In the genomic region with DNA sequence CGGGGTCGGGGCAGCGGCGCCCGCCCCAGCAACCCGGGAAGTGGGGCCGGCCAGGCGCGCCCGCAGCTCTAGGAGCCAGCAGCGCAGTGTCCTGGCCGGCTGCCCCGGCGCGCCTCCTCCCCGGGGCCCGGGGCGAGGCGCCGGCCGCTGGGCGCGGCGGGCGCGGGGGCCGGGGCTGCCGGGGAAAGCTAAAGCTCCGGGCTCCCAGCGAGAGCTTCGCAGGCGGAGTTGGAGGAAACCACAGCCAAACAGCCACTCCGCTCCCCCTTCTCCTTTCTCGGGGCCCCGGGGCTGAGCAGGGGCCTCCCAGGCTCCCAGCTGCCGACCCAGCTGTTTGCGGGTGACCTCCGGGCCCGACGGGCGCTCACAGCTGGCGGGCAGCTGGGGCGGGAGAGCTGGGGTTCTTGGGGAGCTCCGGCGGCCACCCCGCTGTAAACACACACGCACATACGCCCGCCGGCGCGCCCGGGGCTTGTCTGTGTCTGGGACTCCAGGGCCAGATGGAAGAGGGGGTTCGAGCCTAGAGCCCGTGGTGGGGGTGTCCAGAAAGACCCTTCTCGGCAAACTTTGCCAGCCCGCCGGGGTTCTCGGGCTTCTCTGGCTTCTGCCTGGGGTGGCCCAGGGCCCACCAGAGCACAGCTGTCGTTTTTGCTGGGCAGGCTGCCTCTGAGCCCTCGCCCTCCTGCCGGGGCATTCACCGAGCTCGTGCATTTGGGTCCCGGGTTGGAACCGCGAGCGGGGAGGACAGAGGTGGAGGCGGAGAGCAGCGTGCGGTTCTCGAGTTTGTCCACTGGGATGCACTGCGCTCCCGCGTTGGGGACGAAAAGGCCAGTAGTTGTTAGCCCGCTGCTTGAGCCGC, we compare ENCODE assay signal across 8 cellular contexts. TPM values are rescaled to one million over a fixed set of nuclear protein-coding genes. Genes with fewer than 3 reads are reported as not detected.
DNase-seq lines count a peak whose midpoint lies in the region; TF ChIP-seq lines count a peak whose summit lies in the region.

No MANE protein-coding gene starts in this region.

- in situ Hi-C loops in mammary epithelial cell (cut with MboI; ENCODE audit: low sequenced_read_pairs in 2 of 2) (loop anchor here (10.0 to 25.0 kb wide), 2 partner anchors 169 to 1081 kb away; no protein-coding TSS in a partner anchor), transverse colon (cut with MboI; ENCODE audit: low pct_ligation_motif_present in 1 of 4, low pct_unique_long_range_greater_than_20kb in 1 of 4, low sequenced_read_pairs in 3 of 4) (no loop called here)

- TF ChIP-seq POLR2A in NB4 (IDR thresholded peaks at IDR 0.05; ENCODE audit: extremely low read depth, insufficient read length) = no peak
- TF ChIP-seq POLR2A in transverse colon (IDR thresholded peaks at IDR 0.05) = no peak

- peak overlapping the region in 2 of 8 donors; percentile 27 to 63 for H3K4me3 Mint-ChIP-seq in CD4-positive, alpha-beta memory T cell

- no TSS peak for BruUV-seq in mammary epithelial cell (replicated peaks; lab: Mats Ljungman, UMichigan)

- CTCF ChIA-PET in mammary epithelial cell (lab: Charles Lee; ENCODE audit: low non-redundant PET) = interaction anchor here (0.6 to 0.9 kb wide), 3 partner anchors 182 to 1090 kb away, joined by 4 to 5 read pairs (median 4); no protein-coding TSS in a partner anchor
- CTCF ChIA-PET in CD4-positive, alpha-beta memory T cell (lab: Charles Lee; ENCODE audit: partially characterized antibody) = no interaction called here

- H3K27ac Mint-ChIP-seq in CD4-positive, alpha-beta memory T cell = no peak overlapping the region

- no peaks in the 10 kb centered on the region for H4K20me1 ChIP-seq in mammary epithelial cell (ENCODE audit: insufficient read depth, low read length)

- H3K4me1 Mint-ChIP-seq in CD4-positive, alpha-beta memory T cell = peaks cover 2 to 9% (median 5%) of the 10 kb centered on the region in 4 donors

- peak overlapping the region; percentile 70 for H2AFZ ChIP-seq in mammary epithelial cell (ENCODE audit: low read depth, low read length)

- peaks cover 47% of the 10 kb centered on the region for H3K79me2 ChIP-seq in mammary epithelial cell (ENCODE audit: insufficient read depth, low read length)

- no peaks in the 10 kb centered on the region for H3K9me3 ChIP-seq in mammary epithelial cell (replicated peaks; ENCODE audit: insufficient read depth, low read length)
- no peaks in the 10 kb centered on the region for H3K9me3 ChIP-seq in transverse colon
- H3K9me3 ChIP-seq in CD4-positive, alpha-beta memory T cell (ENCODE audit: control insufficient read depth in 1 of 2, low read length in 2 of 2) = no peaks in the 10 kb centered on the region

- H3K27ac ChIP-seq in mammary epithelial cell (ENCODE audit: insufficient read depth, low read depth, low read length) (peak overlapping the region; percentile 50), layer of hippocampus (ENCODE audit: low read depth, low read length) (peak overlapping the region; percentile 83), transverse colon (no peak overlapping the region)
- H3K27ac ChIP-seq in CD4-positive, alpha-beta memory T cell (ENCODE audit: low read depth, low read length) = no peak overlapping the region

- peak; percentile 47 for TF ChIP-seq CTCF in NB4 (IDR thresholded peaks at IDR 0.05; ENCODE audit: low read depth, low read length)
- peak; percentile 73 to 96 for TF ChIP-seq CTCF in mammary epithelial cell (conservative IDR thresholded peaks at IDR 0.05 in 1 of 2, IDR thresholded peaks at IDR 0.05 in 1 of 2; ENCODE audit: extremely low read depth in 1 of 2, insufficient read depth in 1 of 2, low read depth in 1 of 2, low read length in 2 of 2)
- peak in 4 of 5 experiments; percentile 17 to 31 (median 27) for TF ChIP-seq CTCF in transverse colon (IDR thresholded peaks at IDR 0.05)

- peak overlapping the region; percentile 59 for H3K9ac ChIP-seq in mammary epithelial cell (ENCODE audit: insufficient read depth, low read length)

- intact Hi-C loops in mammary epithelial cell (cut with micrococcal nuclease) = loop anchor here (1.0 kb wide), 5 partner anchors 170 to 1260 kb away; no protein-coding TSS in a partner anchor
- intact Hi-C loops in transverse colon (cut with DNase I; ENCODE audit: low total_unique reads) = no loop called here
- intact Hi-C loops in CD4-positive, alpha-beta memory T cell (cut with micrococcal nuclease) = no loop called here

- no peaks in the 10 kb centered on the region for H3K9me3 Mint-ChIP-seq in CD4-positive, alpha-beta memory T cell

- H3K27me3 Mint-ChIP-seq in CD4-positive, alpha-beta memory T cell = peaks cover 26 to 46% of the 10 kb centered on the region in 2 donors

- peak overlapping the region; percentile 86 for H3K4me2 ChIP-seq in mammary epithelial cell (ENCODE audit: insufficient read depth, low read depth, low read length)

- H3K36me3 ChIP-seq in mammary epithelial cell (ENCODE audit: insufficient read depth, low read length) (no peaks in the 10 kb centered on the region), transverse colon (no peaks in the 10 kb centered on the region)
- no peaks in the 10 kb centered on the region for H3K36me3 ChIP-seq in CD4-positive, alpha-beta memory T cell (ENCODE audit: insufficient read depth, low read length)

- H3K27me3 ChIP-seq in mammary epithelial cell (ENCODE audit: insufficient read depth, low read length) (no peaks in the 10 kb centered on the region), layer of hippocampus (ENCODE audit: control insufficient read depth, insufficient read depth, low read length) (peaks cover 4% of the 10 kb centered on the region), transverse colon (peaks cover 83% of the 10 kb centered on the region)
- H3K27me3 ChIP-seq in CD4-positive, alpha-beta memory T cell (ENCODE audit: insufficient read depth, low read length) = peaks cover 11% of the 10 kb centered on the region

- no CpG with 5 or more reads among the region's 78 CpGs for WGBS in mammary epithelial cell (ENCODE audit: low coverage, missing lambda C conversion rate)
- WGBS in transverse colon (ENCODE audit: low coverage in 1 of 2), 2 donors = 9% methylated on average over 61 of the region's 78 CpGs; no CpG with 5 or more reads in 1 of the 2 donors

- H3K4me1 ChIP-seq in mammary epithelial cell (ENCODE audit: insufficient read depth, low read length) = peaks cover 25% of the 10 kb centered on the region
- H3K4me1 ChIP-seq in transverse colon = peaks cover 0 to 10% (median 3%) of the 10 kb centered on the region in 4 donors
- H3K4me1 ChIP-seq in CD4-positive, alpha-beta memory T cell (ENCODE audit: insufficient read depth, low read length) = peaks cover 7% of the 10 kb centered on the region

- no peak for TF ChIP-seq EP300 in transverse colon (IDR thresholded peaks at IDR 0.05; ENCODE audit: low read depth)

- POLR2A ChIA-PET in CD4-positive, alpha-beta memory T cell (lab: Charles Lee; ENCODE audit: partially characterized antibody) = no interaction called here

- H3K36me3 Mint-ChIP-seq in CD4-positive, alpha-beta memory T cell = no peaks in the 10 kb centered on the region

- peak; percentile 57 for DNase-seq in DMS153 (lab: John Stamatoyannopoulos, UW)
- DNase-seq in DMS153 treated with DMSO at 0.1 percent for 48 hours (lab: John Stamatoyannopoulos, UW; ENCODE audit: unreplicated experiment) = no peak
- DNase-seq in NB4 (ENCODE audit: low read depth) = peak; percentile 71
- peak; percentile 50 for DNase-seq in mammary epithelial cell
- peak; percentile 18 for DNase-seq in transverse colon
- no peak for DNase-seq in stimulated activated CD4-positive, alpha-beta T cell treated with anti-CD3 and anti-CD28 coated beads, Interleukin-4, amount 100 ng/mL, for 24 hours
- DNase-seq in CD4-positive, alpha-beta memory T cell = no peak

- no peak overlapping the region for H3K4me3 ChIP-seq in NB4 (ENCODE audit: low read depth, low read length)
- H3K4me3 ChIP-seq in mammary epithelial cell (replicated peaks in 1 of 3; ENCODE audit: insufficient read depth in 1 of 3, low read depth in 2 of 3, low read length in 3 of 3) = peak overlapping the region; percentile 54 to 58 (median 56)
- H3K4me3 ChIP-seq in transverse colon = peak overlapping the region in 2 of 4 donors; percentile 11 to 33
- no peak overlapping the region for H3K4me3 ChIP-seq in CD4-positive, alpha-beta memory T cell (ENCODE audit: low read length in 2 of 2)

- dilution Hi-C loops in mammary epithelial cell (cut with HindIII; ENCODE audit: low sequenced_read_pairs) = no loop called here

RNA-seq across cellular contexts. Expression of gene AJAP1, which starts 1.5 kb away (rescaled TPM):
- total RNA-seq in mammary epithelial cell (1 to 10 TPM; 5.0 to 7.4 TPM), transverse colon (under 1 TPM in 2 of 4 donors, not detected in 2; 0.14 to 0.16 TPM)
- 3.0 TPM for polyA plus RNA-seq in mammary epithelial cell
- polyA minus RNA-seq in mammary epithelial cell = 7.5 TPM
- under 1 TPM in 1 of 2 experiments, not detected in 1; 0.09 TPM for total RNA-seq in CD4-positive, alpha-beta memory T cell
- polyA plus RNA-seq in CD4-positive, alpha-beta memory T cell = not detected

Comparison
In these comparisons a context has a peak if more than half of its experiments do, and no peak if none do; other contexts are left out.
1. DNase-seq: peak in DMS153 (single experiment), NB4 (single experiment), mammary epithelial cell (single experiment) and transverse colon (single experiment); none in DMS153 treated with DMSO at 0.1 percent for 48 hours (single experiment), stimulated activated CD4-positive, alpha-beta T cell treated with anti-CD3 and anti-CD28 coated beads, Interleukin-4, amount 100 ng/mL, for 24 hours (single experiment) and CD4-positive, alpha-beta memory T cell (0 of 5).
2. H3K4me3 ChIP-seq: peak in mammary epithelial cell (3 of 3); none in NB4 (single experiment) and CD4-positive, alpha-beta memory T cell (0 of 2).
3. CTCF ChIP-seq: peak in every context shown above with its lines; median percentile 84 in mammary epithelial cell; 47 in NB4; 27 in transverse colon.
4. H3K27ac ChIP-seq: peak in mammary epithelial cell (single experiment) and layer of hippocampus (single experiment); none in transverse colon (0 of 4) and CD4-positive, alpha-beta memory T cell (single experiment).
5. RNA of gene AJAP1, which starts 1.5 kb away (total RNA-seq): 5.0 to 7.4 TPM in mammary epithelial cell; 0.14 to 0.16 TPM in transverse colon and 0.09 TPM in CD4-positive, alpha-beta memory T cell; every median in the first group is over 4 times any median in the second.
6. in situ Hi-C loops: an anchor here in mammary epithelial cell (10.0 to 25.0 kb wide); none called in transverse colon.